Comparison of ENCODE assay signal across 1 cellular context in genomic region chr19:49488863-49489537, GRCh38.
A peak's percentile ranks its signal among the peaks of the same experiment; 100 is the strongest.
TF ChIP-seq lines count a peak whose summit lies in the region.

No MANE protein-coding gene starts in this region.

TF ChIP-seq in GM12878, 131 proteins besides CTCF, POLR2A, EP300 and RAD21:
- no peak for TF ChIP-seq NR2C1 (IDR thresholded peaks at IDR 0.05)
- no peak for TF ChIP-seq ZNF217 (IDR thresholded peaks at IDR 0.05)
- no peak for TF ChIP-seq MTA2 (IDR thresholded peaks at IDR 0.05; ENCODE audit: low read depth)
- 0 out of 2 replicates have a peak, but pooled peaks have one; percentile 6 for TF ChIP-seq CREB1 (IDR thresholded peaks at IDR 0.05; ENCODE audit: low read depth)
- TF ChIP-seq MLLT1 (IDR thresholded peaks at IDR 0.05), result peak; percentile 26; the same call in 1 of the 2 replicates
- no peak for TF ChIP-seq SMAD1 (IDR thresholded peaks at IDR 0.05; ENCODE audit: low read depth, partially characterized antibody)
- TF ChIP-seq IRF3 (IDR thresholded peaks at IDR 0.05), result no peak
